In the genomic region with DNA sequence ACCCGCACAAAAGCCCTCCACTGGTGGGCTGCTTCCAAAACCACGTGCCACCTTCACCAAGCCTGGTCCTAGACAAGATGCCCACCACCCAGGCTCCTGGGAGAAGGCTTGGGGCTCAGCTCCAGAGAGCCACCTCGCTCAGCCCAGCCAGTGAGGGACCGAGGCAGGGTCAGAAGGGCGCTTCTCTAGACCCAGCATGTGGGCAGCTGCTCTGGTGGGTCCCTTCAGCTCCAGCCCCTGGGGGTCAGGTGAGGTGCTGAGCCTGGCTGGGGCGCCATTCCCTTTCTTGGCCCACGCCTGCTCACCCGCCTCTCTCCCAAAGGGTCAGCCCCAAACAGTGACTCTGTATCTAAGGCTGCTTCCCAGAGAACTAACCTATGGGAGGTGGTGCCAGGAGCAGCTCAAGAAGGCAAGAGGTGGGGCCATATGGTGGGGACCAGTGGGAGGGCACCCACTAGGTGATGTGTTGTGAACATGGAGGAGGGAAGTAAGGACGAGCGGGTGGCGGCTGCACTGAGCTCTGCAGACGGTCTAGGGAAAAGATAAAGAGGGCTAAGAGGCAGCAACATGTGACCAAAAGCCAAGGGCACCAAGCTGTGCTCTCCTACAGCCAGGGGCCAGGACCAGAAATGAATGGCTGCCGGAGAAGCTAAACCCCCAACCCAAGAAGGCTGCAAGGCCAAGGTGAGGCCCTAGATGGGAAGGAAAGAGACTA, we compare ENCODE assay signal across 18 cellular contexts.
DNase-seq lines count a peak whose midpoint lies in the region; ATAC-seq and TF ChIP-seq lines count a peak whose summit lies in the region.
"Had no signal": no experiment of that assay in that cellular context is flagged by ENCODE, and none has a peak within 500 bp of the region (broad histone marks: within the 10 kb centered on the region; RNA-seq: fewer than 3 reads in every experiment).

No MANE protein-coding gene starts in this region.

- peaks cover 33% of the 10 kb centered on the region for H4K20me1 ChIP-seq in GM23338 (replicated peaks; ENCODE audit: insufficient read depth)

- DNase-seq in GM23338 (ENCODE audit: low spot score): no peak
- peak; percentile 49 for DNase-seq in islet precursor cell
- peak; percentile 61 for DNase-seq in posterior vena cava (ENCODE audit: low spot score)
- DNase-seq in NCI-H2196 treated with DMSO at 0.1 percent for 48 hours (lab: John Stamatoyannopoulos, UW; ENCODE audit: unreplicated experiment): no peak
- no peak for DNase-seq in iPS-NIHi11 (ENCODE audit: low spot score)
- no peak for DNase-seq in type B pancreatic cell (ENCODE audit: extremely low spot score, unreplicated experiment)
- DNase-seq: CD4-positive, alpha-beta T cell; COR-L47; DMS79; KBM-7; NCI-H1105; NCI-H2029 treated with DMSO at 0.1 percent for 48 hours; NCI-H345; NCI-H524; NCI-H774; NK-92 treated with Interleukin-12 subunit alpha and Interleukin-12 subunit beta, amount 100 ng/mL, for 24 hours had no signal

- no peaks in the 10 kb centered on the region for H3K9me2 ChIP-seq in GM23338 (ENCODE audit: insufficient read depth)

- intact Hi-C loops in posterior vena cava (cut with DNase I): no loop called here

- ATAC-seq in GM23338: no peak

- no peaks in the 10 kb centered on the region for H3K27me3 ChIP-seq in GM23338 (ENCODE audit: insufficient read depth)

- no peaks in the 10 kb centered on the region for H3K4me1 Mint-ChIP-seq in GM23338
- peaks cover 12% of the 10 kb centered on the region for H3K4me1 Mint-ChIP-seq in type B pancreatic cell (ENCODE audit: unreplicated experiment)

- H3K4me3 ChIP-seq in GM23338: no peak overlapping the region
- H3K4me3 ChIP-seq: HAP-1 had no signal

- H3K27ac Mint-ChIP-seq in GM23338 (peak overlapping the region; percentile 8; the same call in 1 of the 2 replicates), type B pancreatic cell (no peak overlapping the region)
- H3K27ac Mint-ChIP-seq: CD4-positive, alpha-beta T cell had no signal

- 0 out of 3 replicates have a peak, but pooled peaks cover 4% of the 10 kb centered on the region for H3K9me3 Mint-ChIP-seq in GM23338
- peaks cover 9% of the 10 kb centered on the region for H3K9me3 Mint-ChIP-seq in type B pancreatic cell
- H3K9me3 Mint-ChIP-seq: CD4-positive, alpha-beta T cell had no signal

- no peaks in the 10 kb centered on the region for H3F3A ChIP-seq in GM23338 (replicated peaks; ENCODE audit: low read depth)

- H3K27me3 Mint-ChIP-seq in GM23338 (ENCODE audit: insufficient read depth, low read depth, poor library complexity) (peaks cover 3% of the 10 kb centered on the region), type B pancreatic cell (no peaks in the 10 kb centered on the region)
- H3K27me3 Mint-ChIP-seq: CD4-positive, alpha-beta T cell had no signal

- no peaks in the 10 kb centered on the region for H3K4me1 ChIP-seq in GM23338 (ENCODE audit: insufficient read depth)
- H3K4me1 ChIP-seq: HAP-1 had no signal

- no peak overlapping the region for H2AFZ ChIP-seq in GM23338

- TF ChIP-seq CTCF in GM23338 (conservative IDR thresholded peaks at IDR 0.05; ENCODE audit: low read depth in 2 of 2): no peak
- no peak for TF ChIP-seq CTCF in VCaP (conservative IDR thresholded peaks at IDR 0.05)
- no peak for TF ChIP-seq CTCF in type B pancreatic cell (conservative IDR thresholded peaks at IDR 0.05)

- H3K4me3 Mint-ChIP-seq in GM23338 (no peak overlapping the region), type B pancreatic cell (no peak overlapping the region)
- H3K4me3 Mint-ChIP-seq: CD4-positive, alpha-beta T cell had no signal

- peaks cover 76% of the 10 kb centered on the region for H3K79me2 ChIP-seq in GM23338 (replicated peaks; ENCODE audit: insufficient read depth)

- H3K36me3 Mint-ChIP-seq in GM23338 (ENCODE audit: low read depth) (peaks cover 32% of the 10 kb centered on the region), type B pancreatic cell (peaks cover 40% of the 10 kb centered on the region)

- no peak overlapping the region for H3K4me2 ChIP-seq in GM23338

- H3K27ac ChIP-seq in GM23338 (ENCODE audit: low read depth): 0 out of 2 replicates have a peak overlapping the region, but pooled peaks have one; percentile 39
- peak overlapping the region; percentile 75 for H3K27ac ChIP-seq in VCaP

- no peaks in the 10 kb centered on the region; the same call in 1 of the 2 replicates for H3K36me3 ChIP-seq in GM23338 (ENCODE audit: insufficient read depth)

TF ChIP-seq in GM23338, 12 proteins besides CTCF, POLR2A, EP300 and RAD21 (continues in another document):
- TF ChIP-seq ZNF114 (CRISPR knock-in tag; IDR thresholded peaks at IDR 0.05) (no peak), EZH2 (IDR thresholded peaks at IDR 0.05; ENCODE audit: low read depth, unreplicated experiment) (no peak), POLR2AphosphoS5 (IDR thresholded peaks at IDR 0.05; ENCODE audit: low read depth) (no peak), REST (IDR thresholded peaks at IDR 0.05; ENCODE audit: unreplicated experiment) (no peak), STAT1 (IDR thresholded peaks at IDR 0.05; ENCODE audit: unreplicated experiment) (no peak)

Comparison
In these comparisons a context has a peak if more than half of its experiments do, and no peak if none do; other contexts are left out.
1. DNase-seq: peak in islet precursor cell (single experiment) and posterior vena cava (single experiment); none in GM23338 (single experiment), NCI-H2196 treated with DMSO at 0.1 percent for 48 hours (single experiment), iPS-NIHi11 (single experiment) and type B pancreatic cell (single experiment).